ENCODE assay signal across 16 cellular contexts in genomic region chr5:72242796-72243475, GRCh38.
A peak's percentile ranks its signal among the peaks of the same experiment; 100 is the strongest.
DNase-seq lines count a peak whose midpoint lies in the region; ATAC-seq lines count a peak whose summit lies in the region.
"Had no signal": no experiment of that assay in that cellular context is flagged by ENCODE, and none has a peak within 500 bp of the region (broad histone marks: within the 10 kb centered on the region; RNA-seq: fewer than 3 reads in every experiment).

No MANE protein-coding gene starts in this region.

- no peaks in the 10 kb centered on the region for H3K27me3 Mint-ChIP-seq in activated naive CD8-positive, alpha-beta T cell treated with anti-CD3 and anti-CD28 coated beads for 36 hours

- peak; percentile 45 for DNase-seq in NCI-H1092 treated with DMSO at 0.1 percent for 48 hours (lab: John Stamatoyannopoulos, UW)
- peak; percentile 39 for DNase-seq in kidney glomerular epithelial cell (lab: John Stamatoyannopoulos, UW)
- DNase-seq in substantia nigra (lab: John Stamatoyannopoulos, UW): peak in 9 of 49 donors; percentile 5 to 56 (median 17)
- DNase-seq in GDM1 (lab: John Stamatoyannopoulos, UW): no peak
- DNase-seq in COLO668 (lab: John Stamatoyannopoulos, UW; ENCODE audit: unreplicated experiment): no peak
- no peak for DNase-seq in activated naive CD8-positive, alpha-beta T cell treated with anti-CD3 and anti-CD28 coated beads for 36 hours
- DNase-seq: activated CD8-positive, alpha-beta memory T cell treated with anti-CD3 and anti-CD28 coated beads for 24 hours; heart right ventricle; left ventricle myocardium superior; T1000 had no signal

- H3K27ac ChIP-seq in angular gyrus (ENCODE audit: low read depth, low read length) (peak overlapping the region; percentile 91), substantia nigra (ENCODE audit: low read depth, low read length, poor library complexity, severe bottlenecking) (peak overlapping the region; percentile 92)
- H3K27ac ChIP-seq: epithelial cell of prostate, neutrophil, skin epidermis, suprapubic skin had no signal

- no peak overlapping the region for H3K4me3 Mint-ChIP-seq in activated naive CD8-positive, alpha-beta T cell treated with anti-CD3 and anti-CD28 coated beads for 36 hours

- no peaks in the 10 kb centered on the region for H3K9me3 Mint-ChIP-seq in activated naive CD8-positive, alpha-beta T cell treated with anti-CD3 and anti-CD28 coated beads for 36 hours

- H3K4me1 Mint-ChIP-seq in activated naive CD8-positive, alpha-beta T cell treated with anti-CD3 and anti-CD28 coated beads for 36 hours: peaks cover 24% of the 10 kb centered on the region

- H3K27ac Mint-ChIP-seq in activated naive CD8-positive, alpha-beta T cell treated with anti-CD3 and anti-CD28 coated beads for 36 hours: no peak overlapping the region

- H3K36me3 Mint-ChIP-seq in activated naive CD8-positive, alpha-beta T cell treated with anti-CD3 and anti-CD28 coated beads for 36 hours: peaks cover 30% of the 10 kb centered on the region

- ATAC-seq in GM18873 (IDR thresholded peaks at IDR 0.05; ENCODE audit: low FRiP score, unreplicated experiment): no peak
- ATAC-seq: heart right ventricle, left ventricle myocardium superior had no signal

Comparison
In these comparisons a context has a peak if more than half of its experiments do, and no peak if none do; other contexts are left out.
1. DNase-seq: peak in NCI-H1092 treated with DMSO at 0.1 percent for 48 hours (single experiment) and kidney glomerular epithelial cell (single experiment); none in GDM1 (single experiment), COLO668 (single experiment) and activated naive CD8-positive, alpha-beta T cell treated with anti-CD3 and anti-CD28 coated beads for 36 hours (single experiment).